ENCODE assay signal across 7 cellular contexts in the genomic region with DNA sequence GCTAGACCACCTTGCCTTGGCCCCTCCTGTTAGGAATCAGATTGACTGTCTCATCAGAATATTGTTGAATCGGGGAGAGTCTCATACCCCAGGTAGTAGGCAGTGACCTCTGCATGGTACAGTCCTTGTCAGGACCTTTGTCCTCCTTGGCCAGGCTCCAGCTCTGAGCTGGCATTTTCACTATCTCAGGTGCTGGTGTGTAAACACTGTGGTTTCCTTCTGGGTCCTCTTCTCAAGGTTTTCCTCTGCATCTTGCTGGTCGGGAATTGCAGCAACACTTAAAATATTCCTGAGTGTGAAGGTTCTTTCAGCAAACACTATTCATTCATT.
A peak's percentile ranks its signal among the peaks of the same experiment; 100 is the strongest.
DNase-seq lines count a peak whose midpoint lies in the region; ATAC-seq, FAIRE-seq and TF ChIP-seq lines count a peak whose summit lies in the region.
"Not testable (repeated sequence)": the region's sequence is repeated elsewhere in the genome, so short reads cannot be mapped to it uniquely, and the experiment has no call there.

No MANE protein-coding gene starts in this region.

- not testable (repeated sequence) for H3K79me2 ChIP-seq in hepatocyte; HepG2 (ENCODE audit: insufficient read depth, low read length)

- H3K36me3 ChIP-seq in hepatocyte (replicated peaks; ENCODE audit: insufficient read depth, low read depth); HepG2 (replicated peaks in 1 of 2; ENCODE audit: control insufficient read depth in 1 of 2, insufficient read depth in 2 of 2, low read length in 2 of 2); stomach: not testable (repeated sequence)

- H3K9me3 Mint-ChIP-seq in activated CD4-positive, alpha-beta memory T cell treated with anti-CD3 and anti-CD28 coated beads, Interleukin-2, amount 10 ng/mL, durations not matched to agents 7 days and 5 days, result not testable (repeated sequence)

- not testable (repeated sequence) for H2AFZ ChIP-seq in hepatocyte; HepG2 (ENCODE audit: low read length)

- not testable (repeated sequence) for H3K4me1 ChIP-seq in hepatocyte (ENCODE audit: insufficient read depth); stomach
- H3K4me1 ChIP-seq in HepG2 (ENCODE audit: insufficient read depth, low read length), result peaks cover 12% of the 10 kb centered on the region

- H3K9me2 ChIP-seq in hepatocyte (replicated peaks; ENCODE audit: insufficient read depth), result not testable (repeated sequence)

- not testable (repeated sequence) for TF ChIP-seq CTCF in coronary artery (IDR thresholded peaks at IDR 0.05); hepatocyte (IDR thresholded peaks at IDR 0.05; ENCODE audit: poor library complexity); HepG2 (CRISPR knock-in tag; IDR thresholded peaks at IDR 0.05); stomach (IDR thresholded peaks at IDR 0.05)

- peak; percentile 71 for DNase-seq in NCI-H2029 treated with DMSO at 0.1 percent for 48 hours (lab: John Stamatoyannopoulos, UW)
- peak; percentile 4 for DNase-seq in activated CD4-positive, alpha-beta memory T cell treated with anti-CD3 and anti-CD28 coated beads, Interleukin-2, amount 10 ng/mL, durations not matched to agents 7 days and 5 days
- DNase-seq in coronary artery (ENCODE audit: low spot score), result peak; percentile 24
- peak; percentile 28 for DNase-seq in hepatocyte (ENCODE audit: low spot score)
- peak; percentile 9 for DNase-seq in HepG2 (ENCODE audit: low spot score)
- peak; percentile 82 for DNase-seq in mucosa of gallbladder (ENCODE audit: low spot score)
- peak; percentile 76 for DNase-seq in stomach

- FAIRE-seq in HepG2 (lab: Jason Lieb, UNC), result peak; percentile 28

- not testable (repeated sequence) for H3K27ac ChIP-seq in coronary artery; hepatocyte; HepG2 (ENCODE audit: extremely low read length, insufficient read depth, low read length); stomach

- H3K4me1 Mint-ChIP-seq in activated CD4-positive, alpha-beta memory T cell treated with anti-CD3 and anti-CD28 coated beads, Interleukin-2, amount 10 ng/mL, durations not matched to agents 7 days and 5 days, result not testable (repeated sequence)

- POLR2A ChIA-PET in activated CD4-positive, alpha-beta memory T cell treated with anti-CD3 and anti-CD28 coated beads, Interleukin-2, amount 10 ng/mL, durations not matched to agents 7 days and 5 days (lab: Charles Lee); HepG2 (lab: Yijun Ruan, JAX): not testable (repeated sequence)

- not testable (repeated sequence) for H3K36me3 Mint-ChIP-seq in activated CD4-positive, alpha-beta memory T cell treated with anti-CD3 and anti-CD28 coated beads, Interleukin-2, amount 10 ng/mL, durations not matched to agents 7 days and 5 days (ENCODE audit: low read depth)

- H3K4me3 ChIP-seq in coronary artery; hepatocyte; HepG2 (replicated peaks in 1 of 3; ENCODE audit: insufficient read depth in 1 of 3, low read depth in 2 of 3, low read length in 3 of 3); stomach: not testable (repeated sequence)

- intact Hi-C loops in HepG2 (cut with micrococcal nuclease; ENCODE audit: unreplicated experiment); stomach (cut with DNase I; ENCODE audit: low total_unique reads): not testable (repeated sequence)

- not testable (repeated sequence) for TF ChIP-seq EP300 in HepG2 (IDR thresholded peaks at IDR 0.05; ENCODE audit: low read depth in 2 of 2, low read length in 2 of 2); HepG2 (CRISPR knock-in tag; IDR thresholded peaks at IDR 0.05; ENCODE audit: borderline replicate concordance); stomach (IDR thresholded peaks at IDR 0.05)

- not testable (repeated sequence) for H3K9ac ChIP-seq in HepG2 (ENCODE audit: insufficient read depth, low read depth, low read length)

- H3K4me2 ChIP-seq in hepatocyte; HepG2 (ENCODE audit: low read depth, low read length): not testable (repeated sequence)

- CTCF ChIA-PET in activated CD4-positive, alpha-beta memory T cell treated with anti-CD3 and anti-CD28 coated beads, Interleukin-2, amount 10 ng/mL, durations not matched to agents 7 days and 5 days (lab: Charles Lee); HepG2 (lab: Yijun Ruan, JAX; ENCODE audit: low intra/inter-chr PET ratio, low total read pairs): not testable (repeated sequence)

- in situ Hi-C loops in HepG2 (cut with HindIII; ENCODE audit: extremely low pct_ligation_motif_present, low pct_unique_long_range_greater_than_20kb), result not testable (repeated sequence)

- not testable (repeated sequence) for TF ChIP-seq POLR2A in HepG2 (IDR thresholded peaks at IDR 0.05; ENCODE audit: insufficient read depth in 1 of 2, low read depth in 2 of 2, low read length in 2 of 2); stomach (IDR thresholded peaks at IDR 0.05)

- WGBS in hepatocyte (ENCODE audit: low lambda C conversion rate, missing lambda C conversion rate), result 78% methylated on average over 2 of the region's 2 CpGs
- WGBS in HepG2 (ENCODE audit: low lambda C conversion rate), result 0% methylated on average over 1 of the region's 2 CpGs
- 38 to 51% (median 42%) methylated on average over 2 of the region's 2 CpGs for WGBS in stomach, 5 donors

- ATAC-seq in HepG2, result not testable (repeated sequence)

- TF ChIP-seq RAD21 in HepG2 (CRISPR knock-in tag; IDR thresholded peaks at IDR 0.05), result not testable (repeated sequence)

- H3K4me3 Mint-ChIP-seq in activated CD4-positive, alpha-beta memory T cell treated with anti-CD3 and anti-CD28 coated beads, Interleukin-2, amount 10 ng/mL, durations not matched to agents 7 days and 5 days, result not testable (repeated sequence)

- H3K27ac Mint-ChIP-seq in activated CD4-positive, alpha-beta memory T cell treated with anti-CD3 and anti-CD28 coated beads, Interleukin-2, amount 10 ng/mL, durations not matched to agents 7 days and 5 days, result not testable (repeated sequence)

- H3K9me3 ChIP-seq in hepatocyte (ENCODE audit: low read depth); HepG2 (ENCODE audit: low read length); stomach: not testable (repeated sequence)

- not testable (repeated sequence) for H3K27me3 ChIP-seq in hepatocyte; HepG2 (ENCODE audit: control insufficient read depth in 1 of 2, insufficient read depth in 2 of 2, low read length in 2 of 2); stomach

- not testable (repeated sequence) for H3K27me3 Mint-ChIP-seq in activated CD4-positive, alpha-beta memory T cell treated with anti-CD3 and anti-CD28 coated beads, Interleukin-2, amount 10 ng/mL, durations not matched to agents 7 days and 5 days

- BruUV-seq in HepG2 (replicated peaks; lab: Mats Ljungman, UMichigan), result not testable (repeated sequence)

- H4K20me1 ChIP-seq in hepatocyte (ENCODE audit: insufficient read depth, poor library complexity, severe bottlenecking); HepG2 (ENCODE audit: insufficient read depth, low read length): not testable (repeated sequence)

TF ChIP-seq in HepG2, 621 proteins besides CTCF, POLR2A, EP300 and RAD21:
- TF ChIP-seq PPARG (CRISPR knock-in tag; conservative IDR thresholded peaks at IDR 0.05), result 0 out of 2 replicates have a peak, but pooled peaks have one; percentile 26

Comparison
In these comparisons a context has a peak if more than half of its experiments do, and no peak if none do; other contexts are left out.
1. DNase-seq: peak in every context shown above with its lines; median percentile 82 in mucosa of gallbladder; 76 in stomach; 71 in NCI-H2029 treated with DMSO at 0.1 percent for 48 hours; 28 in hepatocyte; 24 in coronary artery; 9 in HepG2; 4 in activated CD4-positive, alpha-beta memory T cell treated with anti-CD3 and anti-CD28 coated beads, Interleukin-2, amount 10 ng/mL, durations not matched to agents 7 days and 5 days.